ENCODE assay signal across 26 cellular contexts in genomic region chr5:2307631-2308030, GRCh38.
"Had no signal": no experiment of that assay in that cellular context is flagged by ENCODE, and none has a peak within 500 bp of the region (broad histone marks: within the 10 kb centered on the region; RNA-seq: fewer than 3 reads in every experiment).

No MANE protein-coding gene starts in this region.

- H3K27me3 ChIP-seq: esophagus squamous epithelium, heart right ventricle had no signal

- H3K27me3 Mint-ChIP-seq: central memory CD8-positive, alpha-beta T cell; effector memory CD8-positive, alpha-beta T cell had no signal

- DNase-seq: dermis blood vessel endothelial cell; dorsolateral prefrontal cortex; effector CD8-positive, alpha-beta T cell; effector memory CD8-positive, alpha-beta T cell; endodermal cell; erythroblast; esophagus squamous epithelium; foreskin fibroblast; foreskin melanocyte; gastrocnemius medialis; glutamatergic neuron; head of caudate nucleus; heart right ventricle; hypothalamus; immature natural killer cell; left cardiac atrium; left lung; left ventricle myocardium superior; lower lobe of right lung; mesenchymal stem cell; mucosa of descending colon had no signal

- H3K9me3 Mint-ChIP-seq: central memory CD8-positive, alpha-beta T cell; endodermal cell; mesothelial cell of epicardium had no signal

- H3K4me3 Mint-ChIP-seq: endodermal cell, mesothelial cell of epicardium had no signal

- H3K4me3 ChIP-seq: coronary artery, dorsolateral prefrontal cortex, esophagus squamous epithelium, gastrocnemius medialis, heart right ventricle, left lung, lower lobe of right lung, mucosa of descending colon had no signal

- H3K9me3 ChIP-seq: esophagus squamous epithelium, gastrocnemius medialis, heart right ventricle, left lung, lower lobe of right lung, mucosa of descending colon had no signal

- H3K4me1 ChIP-seq: esophagus squamous epithelium, gastrocnemius medialis, heart right ventricle, left lung, lower lobe of right lung had no signal

- H3K27ac Mint-ChIP-seq: endodermal cell, mesothelial cell of epicardium had no signal

- H3K36me3 ChIP-seq: esophagus squamous epithelium, gastrocnemius medialis, heart right ventricle, left lung, lower lobe of right lung had no signal

- ATAC-seq: effector memory CD8-positive, alpha-beta T cell; esophagus mucosa; gastrocnemius medialis; heart right ventricle; left cardiac atrium; left lung; left ventricle myocardium superior; lower lobe of right lung; mucosa of descending colon had no signal

- H3K27ac ChIP-seq: coronary artery, dorsolateral prefrontal cortex, epithelial cell of prostate, esophagus squamous epithelium, gastrocnemius medialis, heart right ventricle, left lung, lower lobe of right lung had no signal
